Comparison of ENCODE assay signal across 12 cellular contexts in genomic region chr3:75171632-75172230, GRCh38.
DNase-seq lines count a peak whose midpoint lies in the region; ATAC-seq, FAIRE-seq and TF ChIP-seq lines count a peak whose summit lies in the region.
"Had no signal": no experiment of that assay in that cellular context is flagged by ENCODE, and none has a peak within 500 bp of the region (broad histone marks: within the 10 kb centered on the region; RNA-seq: fewer than 3 reads in every experiment).

No MANE protein-coding gene starts in this region.

- H2AFZ ChIP-seq in PC-3 (ENCODE audit: low read length): no peak overlapping the region

- ATAC-seq in PC-3 (no peak), GM21717 (IDR thresholded peaks at IDR 0.05; ENCODE audit: unreplicated experiment) (no peak), sciatic nerve (no peak), GM21367 (IDR thresholded peaks at IDR 0.05; ENCODE audit: unreplicated experiment) (no peak)

- intact Hi-C loops in PC-3 (cut with micrococcal nuclease): loop anchor here (1.0 kb wide), 1 partner anchor 1303 kb away; no protein-coding TSS in a partner anchor
- intact Hi-C loops in sciatic nerve (cut with DNase I): no loop called here

- no peaks in the 10 kb centered on the region for H4K20me1 ChIP-seq in PC-3 (ENCODE audit: low read length)

- H3K27ac ChIP-seq in PC-3 (ENCODE audit: low read length) (no peak overlapping the region), Peyer's patch (no peak overlapping the region)

- no TSS peak for BruUV-seq in PC-3 (replicated peaks; lab: Mats Ljungman, UMichigan)

- no peaks in the 10 kb centered on the region for H3K36me3 ChIP-seq in PC-3 (ENCODE audit: low read depth, low read length)
- H3K36me3 ChIP-seq in Peyer's patch: no peaks in the 10 kb centered on the region

- no peaks in the 10 kb centered on the region for H3K9me2 ChIP-seq in PC-3 (replicated peaks; ENCODE audit: low read length)

- TF ChIP-seq POLR2A in Peyer's patch (IDR thresholded peaks at IDR 0.05): no peak

- no peaks in the 10 kb centered on the region for H3K79me2 ChIP-seq in PC-3 (ENCODE audit: low read length)

- no peaks in the 10 kb centered on the region for H3K4me1 ChIP-seq in PC-3 (ENCODE audit: insufficient read depth, low read length)
- H3K4me1 ChIP-seq in Peyer's patch: no peaks in the 10 kb centered on the region

- no peaks in the 10 kb centered on the region for H3F3A ChIP-seq in PC-3 (ENCODE audit: low read length, unreplicated experiment)

- no peak overlapping the region for H3K4me2 ChIP-seq in PC-3 (ENCODE audit: low read length)

- peak; percentile 96 for FAIRE-seq in A204.1 (lab: Jason Lieb, UNC)
- FAIRE-seq: H54 had no signal

- H3K27me3 ChIP-seq in PC-3 (ENCODE audit: low read length) (no peaks in the 10 kb centered on the region), Peyer's patch (no peaks in the 10 kb centered on the region)

- H3K9ac ChIP-seq in PC-3 (ENCODE audit: low read length): no peak overlapping the region

- no peak overlapping the region for H3K4me3 ChIP-seq in PC-3 (ENCODE audit: low read length)
- no peak overlapping the region for H3K4me3 ChIP-seq in fibroblast of the aortic adventitia (ENCODE audit: low read depth, low read length)
- H3K4me3 ChIP-seq in Peyer's patch: no peak overlapping the region

- TF ChIP-seq CTCF in GM12872 (IDR thresholded peaks at IDR 0.05; ENCODE audit: insufficient read depth, low read depth, low read length) (0 out of 3 replicates have a peak, but pooled peaks have one; percentile 2), PC-3 (conservative IDR thresholded peaks at IDR 0.05; ENCODE audit: low read depth, low read length) (peak; percentile 71), fibroblast of the aortic adventitia (IDR thresholded peaks at IDR 0.05; ENCODE audit: insufficient read depth, low read length) (peak; percentile 35), Peyer's patch (IDR thresholded peaks at IDR 0.05) (peak in 3 of 6 experiments; percentile 40 to 49 (median 46))

- CTCF ChIA-PET in PC-3 (lab: Charles Lee): no interaction called here

- DNase-seq in PC-3 (peak; percentile 48), fibroblast of the aortic adventitia (ENCODE audit: low read depth) (peak; percentile 31), Peyer's patch (no peak), sciatic nerve (ENCODE audit: low spot score) (no peak)
- DNase-seq: activated naive CD4-positive, alpha-beta T cell treated with anti-CD3 and anti-CD28 coated beads, Interleukin-2, amount 10 ng/mL, durations not matched to agents 7 days and 5 days; GDM1; NCI-H2171 treated with DMSO at 0.1 percent for 48 hours had no signal

- POLR2A ChIA-PET in PC-3 (lab: Charles Lee; ENCODE audit: unreplicated experiment): no interaction called here

- 0 out of 2 replicates have a peak, but pooled peaks cover 5% of the 10 kb centered on the region for H3K9me3 ChIP-seq in PC-3 (ENCODE audit: low read length)
- H3K9me3 ChIP-seq in Peyer's patch: no peaks in the 10 kb centered on the region

Comparison
In these comparisons a context has a peak if more than half of its experiments do, and no peak if none do; other contexts are left out.
1. DNase-seq: peak in PC-3 (single experiment) and fibroblast of the aortic adventitia (single experiment); none in Peyer's patch (0 of 3) and sciatic nerve (single experiment).